ENCODE assay signal across 15 cellular contexts in genomic region chr3:32860499-32860898, GRCh38. TPM values are rescaled to one million over a fixed set of nuclear protein-coding genes. Genes with fewer than 3 reads are reported as not detected.
DNase-seq lines count a peak whose midpoint lies in the region; ATAC-seq, FAIRE-seq and TF ChIP-seq lines count a peak whose summit lies in the region.
"Had no signal": no experiment of that assay in that cellular context is flagged by ENCODE, and none has a peak within 500 bp of the region (broad histone marks: within the 10 kb centered on the region; RNA-seq: fewer than 3 reads in every experiment).

No MANE protein-coding gene starts in this region.

- no peak; a peak in 1 of 3 replicates for TF ChIP-seq POLR2A in H1 (IDR thresholded peaks at IDR 0.05; ENCODE audit: control extremely low read depth in 1 of 2, low read depth in 2 of 2, low read length in 2 of 2)

- no peaks in the 10 kb centered on the region for H3K23me2 ChIP-seq in H9 (ENCODE audit: insufficient read length, low read depth, low read length, poor library complexity, severe bottlenecking)
- H3K23me2 ChIP-seq in H1 (ENCODE audit: low read depth, low read length), result no peaks in the 10 kb centered on the region; the same call in 1 of the 2 replicates

- H3K27me3 Mint-ChIP-seq in H9 (ENCODE audit: low read depth) (no peaks in the 10 kb centered on the region; the same call in 1 of the 2 replicates), progenitor cell of endocrine pancreas (no peaks in the 10 kb centered on the region)

- H3K9me3 Mint-ChIP-seq in H9, result no peaks in the 10 kb centered on the region
- H3K9me3 Mint-ChIP-seq in progenitor cell of endocrine pancreas (ENCODE audit: low read depth), result no peaks in the 10 kb centered on the region

- peaks cover 2% of the 10 kb centered on the region for H4K20me1 ChIP-seq in H9 (ENCODE audit: control insufficient read depth, insufficient read depth, insufficient read length)
- peaks cover 57 to 65% of the 10 kb centered on the region in 2 experiments for H4K20me1 ChIP-seq in H1 (replicated peaks in 1 of 2; ENCODE audit: control insufficient read depth in 1 of 2, insufficient read depth in 2 of 2, low read length in 2 of 2)
- H4K20me1 ChIP-seq: BLaER1 treated with 17β-estradiol and CSF1 and Interleukin-3, amounts not matched to agents 10 nM and 100 nM had no signal

- H2AK5ac ChIP-seq in H9 (ENCODE audit: insufficient read length, low read length) (no peak overlapping the region), H1 (ENCODE audit: low read depth, low read length) (no peak overlapping the region), mesendoderm (ENCODE audit: low read length) (no peak overlapping the region)

- H3K9ac ChIP-seq in H9 (ENCODE audit: extremely low read depth, insufficient read length, low read length) (no peak overlapping the region), H1 (replicated peaks in 1 of 4; ENCODE audit: extremely low read depth in 1 of 4, low read depth in 3 of 4, low read length in 3 of 4) (no peak overlapping the region), mesendoderm (ENCODE audit: low read length) (no peak overlapping the region)
- H3K9ac ChIP-seq: BLaER1 treated with 17β-estradiol and CSF1 and Interleukin-3, amounts not matched to agents 10 nM and 100 nM had no signal

- H3K23ac ChIP-seq in H9 (ENCODE audit: insufficient read length, low read depth, low read length) (no peak overlapping the region), H1 (ENCODE audit: insufficient read length) (no peak overlapping the region), mesendoderm (ENCODE audit: low read length) (no peak overlapping the region)

- H3K4ac ChIP-seq in H9 (ENCODE audit: low read depth, low read length), result no peak overlapping the region
- no peak overlapping the region for H3K4ac ChIP-seq in H1 (replicated peaks; ENCODE audit: insufficient read length, low read depth, low read length)
- no peak overlapping the region for H3K4ac ChIP-seq in mesendoderm (ENCODE audit: low read depth, low read length)

- H3K4me3 Mint-ChIP-seq in H9 (peak overlapping the region in 1 of 2 experiments; percentile 8; a peak in 1 of 5 replicates), progenitor cell of endocrine pancreas (ENCODE audit: low read depth) (no peak overlapping the region)

- H4K5ac ChIP-seq in H9 (ENCODE audit: insufficient read length, low read depth, low read length) (no peak overlapping the region), H1 (ENCODE audit: insufficient read length, low read depth, low read length) (no peak overlapping the region), mesendoderm (ENCODE audit: low read length) (no peak overlapping the region)

- H3K79me1 ChIP-seq in H9 (ENCODE audit: insufficient read depth, low read depth, low read length, poor library complexity, severe bottlenecking) (no peaks in the 10 kb centered on the region), H1 (ENCODE audit: low read depth, low read length) (peaks cover 16% of the 10 kb centered on the region), mesendoderm (ENCODE audit: low read length) (peaks cover 10% of the 10 kb centered on the region)

- peaks cover 45% of the 10 kb centered on the region for H3K4me1 ChIP-seq in H9 (ENCODE audit: insufficient read depth, low read length)
- H3K4me1 ChIP-seq in H1 (replicated peaks in 1 of 4; ENCODE audit: control insufficient read depth in 3 of 4, insufficient read depth in 4 of 4, low read length in 3 of 4), result peaks cover 30 to 65% (median 59%) of the 10 kb centered on the region in 4 experiments
- H3K4me1 ChIP-seq in mesendoderm (ENCODE audit: control insufficient read depth, low read depth, low read length), result peaks cover 22% of the 10 kb centered on the region

- TF ChIP-seq RAD21 in H1 (IDR thresholded peaks at IDR 0.05 in 1 of 2, conservative IDR thresholded peaks at IDR 0.05 in 1 of 2; ENCODE audit: low read depth in 2 of 2, low read length in 2 of 2), result no peak

- H3K27me3 ChIP-seq in H9 (ENCODE audit: insufficient read depth, low read length), result no peaks in the 10 kb centered on the region
- H3K27me3 ChIP-seq in H1 (replicated peaks in 1 of 4; ENCODE audit: control insufficient read depth in 3 of 4, extremely low read depth in 1 of 4, insufficient read depth in 3 of 4, low read length in 3 of 4), result no peaks in the 10 kb centered on the region; a peak in 1 of 7 replicates
- no peaks in the 10 kb centered on the region for H3K27me3 ChIP-seq in mesendoderm (ENCODE audit: insufficient read depth, low read length, poor library complexity)
- H3K27me3 ChIP-seq: BLaER1 treated with 17β-estradiol and CSF1 and Interleukin-3, amounts not matched to agents 10 nM and 100 nM had no signal

- TF ChIP-seq EP300 in H1 (IDR thresholded peaks at IDR 0.05; ENCODE audit: borderline replicate concordance in 1 of 2, low read depth in 2 of 2, low read length in 2 of 2), result no peak

- no peak overlapping the region for H3K56ac ChIP-seq in H9 (ENCODE audit: insufficient read length, low read depth, low read length)
- no peak overlapping the region for H3K56ac ChIP-seq in H1 (replicated peaks; ENCODE audit: insufficient read length, low read depth, low read length)
- H3K56ac ChIP-seq in mesendoderm (ENCODE audit: low read length), result peak overlapping the region; percentile 34

- no peak overlapping the region for H4K91ac ChIP-seq in H9 (ENCODE audit: insufficient read length, low read depth, low read length)
- no peak overlapping the region for H4K91ac ChIP-seq in H1 (replicated peaks; ENCODE audit: insufficient read length, low read length)

- H2BK5ac ChIP-seq in H9 (ENCODE audit: insufficient read length, low read length), result no peak overlapping the region
- peak overlapping the region; percentile 44; the same call in 1 of the 2 replicates for H2BK5ac ChIP-seq in H1 (ENCODE audit: low read depth, low read length)
- no peak overlapping the region for H2BK5ac ChIP-seq in mesendoderm (ENCODE audit: low read length)

- no peak overlapping the region for H2BK20ac ChIP-seq in H9 (ENCODE audit: low read depth, low read length, poor library complexity, severe bottlenecking)
- no peak overlapping the region for H2BK20ac ChIP-seq in H1 (ENCODE audit: low read length)

- H3K79me2 ChIP-seq in H9 (ENCODE audit: insufficient read depth, low read length) (peaks cover 88% of the 10 kb centered on the region), H1 (ENCODE audit: control insufficient read depth in 1 of 2, insufficient read depth in 2 of 2, low read length in 2 of 2) (peaks cover 89 to 99% of the 10 kb centered on the region in 2 experiments), mesendoderm (ENCODE audit: control insufficient read depth, insufficient read depth, low read length) (peaks cover 91% of the 10 kb centered on the region)

- CTCF ChIA-PET in H1 (lab: Charles Lee; ENCODE audit: partially characterized antibody), result interaction anchor here (1.4 to 3.8 kb wide), 4 partner anchors 10 to 43 kb away, joined by 3 to 12 read pairs (median 8); no protein-coding TSS in a partner anchor

- no peak for ATAC-seq in HG02759 (IDR thresholded peaks at IDR 0.05; ENCODE audit: unreplicated experiment)
- ATAC-seq: K562 had no signal

- no peak overlapping the region for H3K4me3 ChIP-seq in H1 (ENCODE audit: extremely low read depth in 1 of 4, insufficient read depth in 2 of 4, low read depth in 3 of 4, low read length in 4 of 4)
- no peak overlapping the region for H3K4me3 ChIP-seq in mesendoderm (ENCODE audit: low read length)
- H3K4me3 ChIP-seq: BLaER1 treated with 17β-estradiol and CSF1 and Interleukin-3, amounts not matched to agents 10 nM and 100 nM; K562 had no signal

- H3K18ac ChIP-seq in H9 (ENCODE audit: insufficient read length, low read depth, low read length) (no peak overlapping the region), H1 (ENCODE audit: extremely low read depth, low read length) (no peak overlapping the region), mesendoderm (ENCODE audit: low read length) (no peak overlapping the region)

- H3K4me1 Mint-ChIP-seq in H9, result peaks cover 84 to 92% of the 10 kb centered on the region in 2 experiments
- H3K4me1 Mint-ChIP-seq in progenitor cell of endocrine pancreas (ENCODE audit: low read depth), result peaks cover 56% of the 10 kb centered on the region

- H4K8ac ChIP-seq in H9 (replicated peaks; ENCODE audit: insufficient read length, low read depth, low read length) (no peak overlapping the region), H1 (ENCODE audit: extremely low read depth, insufficient read depth, low read length) (no peak overlapping the region), mesendoderm (ENCODE audit: low read depth, low read length) (no peak overlapping the region)

- POLR2A ChIA-PET in H1 (lab: Charles Lee; ENCODE audit: partially characterized antibody), result interaction anchor here (0.6 to 6.7 kb wide), 8 partner anchors 8 to 330 kb away, joined by 3 to 104 read pairs (median 5); partner anchors contain the start of gene TRIM71

- H2BK120ac ChIP-seq in H9 (ENCODE audit: low read depth, low read length, poor library complexity, severe bottlenecking), result no peak overlapping the region
- no peak overlapping the region for H2BK120ac ChIP-seq in H1 (replicated peaks; ENCODE audit: low read depth, low read length)
- no peak overlapping the region for H2BK120ac ChIP-seq in mesendoderm (ENCODE audit: low read depth, low read length)

- no peak overlapping the region for H2AFZ ChIP-seq in H9 (ENCODE audit: low read length)
- H2AFZ ChIP-seq in H1 (ENCODE audit: low read length), result no peak overlapping the region

- FAIRE-seq in H1 (lab: Jason Lieb, UNC), result no peak
- FAIRE-seq: H54, K562 had no signal

- H3K27ac Mint-ChIP-seq in H9 (peak overlapping the region; percentile 62 to 88 (median 72)), progenitor cell of endocrine pancreas (peak overlapping the region; percentile 78)
- H3K27ac Mint-ChIP-seq: CD4-positive, CD25-positive, alpha-beta regulatory T cell had no signal

- H3K9me3 ChIP-seq in H9 (ENCODE audit: control insufficient read depth, low read depth, low read length), result no peaks in the 10 kb centered on the region
- no peaks in the 10 kb centered on the region for H3K9me3 ChIP-seq in H1 (ENCODE audit: insufficient read depth in 2 of 2, low read depth in 1 of 2, low read length in 1 of 2)
- H3K9me3 ChIP-seq: BLaER1 treated with 17β-estradiol and CSF1 and Interleukin-3, amounts not matched to agents 10 nM and 100 nM had no signal

- DNase-seq in H9 (no peak), H1 (ENCODE audit: low read depth in 1 of 2, low spot score in 2 of 2) (no peak), mesendoderm (no peak), progenitor cell of endocrine pancreas (ENCODE audit: low spot score, unreplicated experiment) (no peak), SK-N-DZ (ENCODE audit: low spot score) (no peak), amniotic stem cell (lab: John Stamatoyannopoulos, UW) (no peak)
- DNase-seq: ACHN; CD4-positive, CD25-positive, alpha-beta regulatory T cell; DMS53; GF-D8 had no signal

- H3K27ac ChIP-seq in H9 (ENCODE audit: insufficient read length, low read depth, low read length) (no peak overlapping the region), H1 (ENCODE audit: low read depth, low read length) (no peak overlapping the region), mesendoderm (ENCODE audit: low read depth, low read length) (no peak overlapping the region)
- H3K27ac ChIP-seq: BLaER1 treated with 17β-estradiol and CSF1 and Interleukin-3, amounts not matched to agents 10 nM and 100 nM had no signal

- H3K36me3 Mint-ChIP-seq in H9 (ENCODE audit: insufficient read depth in 1 of 3, low read depth in 3 of 3) (peaks cover 7 to 51% (median 32%) of the 10 kb centered on the region in 3 experiments; a peak in 5 of 7 replicates), progenitor cell of endocrine pancreas (ENCODE audit: insufficient read depth) (peaks cover 1% of the 10 kb centered on the region)
- H3K36me3 Mint-ChIP-seq: CD4-positive, CD25-positive, alpha-beta regulatory T cell had no signal

- H3K4me2 ChIP-seq in H9 (ENCODE audit: insufficient read depth, insufficient read length, low read length), result no peak overlapping the region
- peak overlapping the region; percentile 13 to 98; a peak in 3 of 4 replicates for H3K4me2 ChIP-seq in H1 (ENCODE audit: insufficient read depth in 1 of 2, low read depth in 2 of 2, low read length in 2 of 2)
- no peak overlapping the region for H3K4me2 ChIP-seq in mesendoderm (ENCODE audit: low read length)
- H3K4me2 ChIP-seq: BLaER1 treated with 17β-estradiol and CSF1 and Interleukin-3, amounts not matched to agents 10 nM and 100 nM had no signal

- H2BK15ac ChIP-seq in H9 (ENCODE audit: low read depth, low read length) (no peak overlapping the region), H1 (ENCODE audit: low read length) (no peak overlapping the region), mesendoderm (replicated peaks; ENCODE audit: low read depth) (no peak overlapping the region)

- TF ChIP-seq CTCF in H9 (conservative IDR thresholded peaks at IDR 0.05), result no peak
- no peak for TF ChIP-seq CTCF in H1 (IDR thresholded peaks at IDR 0.05; ENCODE audit: control extremely low read depth in 1 of 3, insufficient read depth in 1 of 3, low read depth in 1 of 3, low read length in 3 of 3)
- no peak for TF ChIP-seq CTCF in progenitor cell of endocrine pancreas (IDR thresholded peaks at IDR 0.05; ENCODE audit: unreplicated experiment)

- H3K14ac ChIP-seq in H9 (ENCODE audit: insufficient read depth, low read length) (no peak overlapping the region), H1 (ENCODE audit: insufficient read length) (no peak overlapping the region)

- peaks cover 0 to 38% (median 2%) of the 10 kb centered on the region in 4 experiments; a peak in 5 of 8 replicates for H3K36me3 ChIP-seq in H1 (ENCODE audit: control insufficient read depth in 2 of 4, insufficient read depth in 4 of 4, low read length in 3 of 4)
- no peaks in the 10 kb centered on the region for H3K36me3 ChIP-seq in mesendoderm (ENCODE audit: control insufficient read depth, insufficient read depth, low read length)
- H3K36me3 ChIP-seq: BLaER1 treated with 17β-estradiol and CSF1 and Interleukin-3, amounts not matched to agents 10 nM and 100 nM had no signal

- WGBS in H9 (ENCODE audit: extremely low coverage, insufficient read length, low lambda C conversion rate), result no CpG with 5 or more reads among the region's 4 CpGs
- 76% methylated on average over 4 of the region's 4 CpGs; no CpG with 5 or more reads in 1 of the 2 experiments for WGBS in H1 (ENCODE audit: extremely low coverage in 1 of 2, insufficient coverage in 1 of 2, insufficient read length in 1 of 2, insufficient replicate concordance in 2 of 2, low coverage in 1 of 2, low lambda C conversion rate in 2 of 2, missing lambda C conversion rate in 1 of 2), 2 experiments
- no CpG with 5 or more reads among the region's 4 CpGs for WGBS in mesendoderm (ENCODE audit: extremely low coverage, insufficient coverage, low lambda C conversion rate)

- H2BK12ac ChIP-seq in H9 (ENCODE audit: insufficient read length, low read depth, low read length) (no peak overlapping the region), H1 (ENCODE audit: low read depth, low read length) (no peak overlapping the region)

- no peak overlapping the region for H3T11ph ChIP-seq in H9 (ENCODE audit: low read length)

RNA-seq across cellular contexts. Expression of gene TRIM71, which starts 42.7 kb away (rescaled TPM):
- 364 and 376 TPM in 2 replicates for total RNA-seq in H9 (2021)
- 293 and 296 TPM in 2 replicates for total RNA-seq in H1 (2021; fragmentation: NEBNext Ultra II Directional; extraction: Animal tissue kit (Norgen Biotek cat#: 25700))
- 53.7 and 69.5 TPM in 2 replicates for polyA plus RNA-seq in H1 (2011; rRNA removed)
- polyA plus RNA-seq in H1 (2011; cell fraction: cytosol; rRNA removed), result 68.9 TPM
- polyA plus RNA-seq in H1 (2011; cell fraction: nucleus; rRNA removed), result 102 TPM
- 85.2 to 149 TPM (median 103 TPM) in 4 replicates for polyA plus RNA-seq in H1 (2012, experiment 1 of 2)
- polyA plus RNA-seq in H1 (2012, experiment 2 of 2), result 12.6 TPM
- 97.8 TPM for polyA plus RNA-seq in H1 (2013, experiment 1 of 2)
- polyA plus RNA-seq in H1 (2013, experiment 2 of 2), result 89.4 TPM
- polyA minus RNA-seq in H1 (2011; rRNA and poly(A)+ RNA removed), result 269 and 275 TPM in 2 replicates
- 280 TPM for polyA minus RNA-seq in H1 (2011; cell fraction: cytosol; rRNA and poly(A)+ RNA removed)
- polyA minus RNA-seq in H1 (2011; cell fraction: nucleus; rRNA and poly(A)+ RNA removed), result 319 TPM
- polyA plus RNA-seq in mesendoderm (2013, experiment 1 of 2), result 53.0 TPM
- polyA plus RNA-seq in mesendoderm (2013, experiment 2 of 2), result 51.3 TPM
- 61.3 and 61.6 TPM in 2 replicates for total RNA-seq in progenitor cell of endocrine pancreas
- 3.0 and 3.1 TPM in 2 replicates for polyA plus RNA-seq in SK-N-DZ (2014; cell fraction: cytosol; rRNA removed)
- polyA plus RNA-seq in SK-N-DZ (2014; cell fraction: nucleus; rRNA removed), result 1.8 and 2.2 TPM in 2 replicates
- total RNA-seq: HT-29 had no signal

Comparison
In these comparisons a context has a peak if more than half of its experiments do, and no peak if none do; other contexts are left out.
1. H3K4me2 ChIP-seq: peak in H1 (2 of 2); none in H9 (single experiment) and mesendoderm (single experiment).